In the genomic region with DNA sequence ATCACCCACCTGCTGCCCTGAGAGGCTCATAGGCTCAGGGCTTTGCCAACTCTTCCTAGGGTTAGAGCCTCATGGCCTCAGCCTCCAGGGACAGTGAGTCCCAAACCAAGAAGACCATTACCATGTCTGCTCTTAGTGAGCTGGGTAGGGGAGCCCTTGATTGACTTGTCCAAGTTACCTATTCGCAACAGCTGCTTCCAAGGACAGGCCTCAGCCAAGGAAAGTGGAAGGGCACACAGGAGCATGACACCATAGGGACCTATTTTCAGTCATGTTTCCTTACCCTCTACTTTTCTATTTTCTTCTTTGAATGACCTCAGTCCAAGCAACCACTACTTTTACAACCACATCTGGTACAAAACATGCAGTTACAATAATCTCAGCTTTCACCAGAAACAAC, we compare ENCODE assay signal across 25 cellular contexts.
DNase-seq lines count a peak whose midpoint lies in the region; ATAC-seq and TF ChIP-seq lines count a peak whose summit lies in the region.
"Had no signal": no experiment of that assay in that cellular context is flagged by ENCODE, and none has a peak within 500 bp of the region (broad histone marks: within the 10 kb centered on the region; RNA-seq: fewer than 3 reads in every experiment).

No MANE protein-coding gene starts in this region.

- H3K4me3 ChIP-seq in Loucy (ENCODE audit: low read length, poor library complexity, severe bottlenecking) (no peak overlapping the region), heart right ventricle (no peak overlapping the region)
- H3K4me3 ChIP-seq: BLaER1, GM23248, HAP-1, K562 had no signal

- no peaks in the 10 kb centered on the region for H3F3A ChIP-seq in Loucy (ENCODE audit: low read depth)

- peaks cover 23% of the 10 kb centered on the region for H3K4me1 ChIP-seq in Loucy (ENCODE audit: insufficient read depth, low read length, poor library complexity, severe bottlenecking)
- peaks cover 0 to 10% (median 0%) of the 10 kb centered on the region in 9 donors for H3K4me1 ChIP-seq in heart right ventricle
- H3K4me1 ChIP-seq: HAP-1 had no signal

- H3K9me2 ChIP-seq in Loucy (replicated peaks; ENCODE audit: low read depth, low read length) = no peaks in the 10 kb centered on the region
- H3K9me2 ChIP-seq: SK-N-SH had no signal

- WGBS in heart right ventricle, 2 donors = 97 to 100% methylated on average over 1 of the region's 1 CpG

- H3K27ac Mint-ChIP-seq in natural killer cell treated with Interleukin-12 subunit alpha and Interleukin-12 subunit beta and Interleukin-15 and Interleukin-18, amount 100 ng/mL, for 72 hours = peak overlapping the region; percentile 11 to 80
- H3K27ac Mint-ChIP-seq in natural killer cell = peak overlapping the region in 1 of 2 donors; percentile 25
- H3K27ac Mint-ChIP-seq in effector memory CD8-positive, alpha-beta T cell = peak overlapping the region; percentile 10 to 65
- peak overlapping the region; percentile 43 for H3K27ac Mint-ChIP-seq in stimulated activated effector memory CD8-positive, alpha-beta T cell treated with anti-CD3 and anti-CD28 coated beads, Interleukin-12 subunit alpha, Interleukin-12 subunit beta, amount 100 ng/mL, for 72 hours

- H3K4me3 Mint-ChIP-seq in natural killer cell treated with Interleukin-12 subunit alpha and Interleukin-12 subunit beta and Interleukin-15 and Interleukin-18, amount 100 ng/mL, for 72 hours = no peak overlapping the region
- H3K4me3 Mint-ChIP-seq in natural killer cell = no peak overlapping the region
- no peak overlapping the region for H3K4me3 Mint-ChIP-seq in effector memory CD8-positive, alpha-beta T cell
- H3K4me3 Mint-ChIP-seq in stimulated activated effector memory CD8-positive, alpha-beta T cell treated with anti-CD3 and anti-CD28 coated beads, Interleukin-12 subunit alpha, Interleukin-12 subunit beta, amount 100 ng/mL, for 72 hours = no peak overlapping the region

- intact Hi-C loops in natural killer cell (cut with micrococcal nuclease) (no loop called here), heart right ventricle (cut with DNase I) (no loop called here)

- H3K27me3 ChIP-seq in Loucy (ENCODE audit: insufficient read depth, low read length, poor library complexity, severe bottlenecking) = no peaks in the 10 kb centered on the region
- H3K27me3 ChIP-seq in heart right ventricle = no peaks in the 10 kb centered on the region
- H3K27me3 ChIP-seq: BLaER1 had no signal

- H3K27me3 Mint-ChIP-seq in natural killer cell treated with Interleukin-12 subunit alpha and Interleukin-12 subunit beta and Interleukin-15 and Interleukin-18, amount 100 ng/mL, for 72 hours = no peaks in the 10 kb centered on the region
- no peaks in the 10 kb centered on the region for H3K27me3 Mint-ChIP-seq in natural killer cell (ENCODE audit: low read depth in 2 of 2)
- no peaks in the 10 kb centered on the region for H3K27me3 Mint-ChIP-seq in effector memory CD8-positive, alpha-beta T cell

- no peaks in the 10 kb centered on the region for H3K79me2 ChIP-seq in Loucy (ENCODE audit: insufficient read depth, low read length)

- no peak overlapping the region for H3K4me2 ChIP-seq in Loucy (ENCODE audit: low read depth, low read length, poor library complexity, severe bottlenecking)
- H3K4me2 ChIP-seq: BLaER1, SK-N-SH had no signal

- TF ChIP-seq CTCF in natural killer cell (IDR thresholded peaks at IDR 0.05) (no peak), Loucy (conservative IDR thresholded peaks at IDR 0.05; ENCODE audit: low read length) (no peak), heart right ventricle (IDR thresholded peaks at IDR 0.05) (no peak)

- peaks cover 37 to 53% of the 10 kb centered on the region in 2 donors for H3K4me1 Mint-ChIP-seq in natural killer cell treated with Interleukin-12 subunit alpha and Interleukin-12 subunit beta and Interleukin-15 and Interleukin-18, amount 100 ng/mL, for 72 hours (ENCODE audit: low read depth in 2 of 2)
- peaks cover 40 to 44% of the 10 kb centered on the region in 2 donors for H3K4me1 Mint-ChIP-seq in natural killer cell
- peaks cover 29 to 31% of the 10 kb centered on the region in 2 donors for H3K4me1 Mint-ChIP-seq in effector memory CD8-positive, alpha-beta T cell (ENCODE audit: low read depth in 2 of 2)
- H3K4me1 Mint-ChIP-seq in stimulated activated effector memory CD8-positive, alpha-beta T cell treated with anti-CD3 and anti-CD28 coated beads, Interleukin-12 subunit alpha, Interleukin-12 subunit beta, amount 100 ng/mL, for 72 hours = peaks cover 49% of the 10 kb centered on the region

- no peak for DNase-seq in natural killer cell treated with Interleukin-12 subunit alpha and Interleukin-12 subunit beta and Interleukin-15 and Interleukin-18, amount 100 ng/mL, for 72 hours (ENCODE audit: low spot score)
- no peak for DNase-seq in natural killer cell
- DNase-seq in effector memory CD8-positive, alpha-beta T cell = no peak
- no peak for DNase-seq in stimulated activated effector memory CD8-positive, alpha-beta T cell treated with anti-CD3 and anti-CD28 coated beads, Interleukin-12 subunit alpha, Interleukin-12 subunit beta, amount 100 ng/mL, for 72 hours (ENCODE audit: low spot score in 2 of 2)
- no peak for DNase-seq in heart right ventricle
- no peak for DNase-seq in NCI-H82 treated with DMSO at 0.1 percent for 48 hours (lab: John Stamatoyannopoulos, UW; ENCODE audit: unreplicated experiment)
- no peak for DNase-seq in GOT3 (lab: John Stamatoyannopoulos, UW)
- DNase-seq: DMS53, GDM1, GM23248, NCI-H1092 treated with DMSO at 0.1 percent for 48 hours, NCI-H1436 treated with DMSO at 0.1 percent for 48 hours, NCI-H1930, NCI-H2227 treated with DMSO at 0.1 percent for 48 hours, NCI-H510A, NCI-H748 treated with DMSO at 0.1 percent for 48 hours, SIG-M5, SK-N-SH had no signal

- H2AFZ ChIP-seq in Loucy (ENCODE audit: low read length) = peak overlapping the region; percentile 19; the same call in 1 of the 2 replicates
- H2AFZ ChIP-seq: GM23248 had no signal

- no peaks in the 10 kb centered on the region for H4K20me1 ChIP-seq in Loucy (ENCODE audit: insufficient read depth, low read length, poor library complexity, severe bottlenecking)
- H4K20me1 ChIP-seq: BLaER1 had no signal

- H3K36me3 Mint-ChIP-seq in natural killer cell treated with Interleukin-12 subunit alpha and Interleukin-12 subunit beta and Interleukin-15 and Interleukin-18, amount 100 ng/mL, for 72 hours = peaks cover 14% of the 10 kb centered on the region
- H3K36me3 Mint-ChIP-seq in natural killer cell = no peaks in the 10 kb centered on the region
- H3K36me3 Mint-ChIP-seq in effector memory CD8-positive, alpha-beta T cell (ENCODE audit: insufficient read depth) = no peaks in the 10 kb centered on the region
- H3K36me3 Mint-ChIP-seq in stimulated activated effector memory CD8-positive, alpha-beta T cell treated with anti-CD3 and anti-CD28 coated beads, Interleukin-12 subunit alpha, Interleukin-12 subunit beta, amount 100 ng/mL, for 72 hours = no peaks in the 10 kb centered on the region

- no peak for ATAC-seq in natural killer cell treated with Interleukin-12 subunit alpha and Interleukin-12 subunit beta and Interleukin-15 and Interleukin-18, amount 100 ng/mL, for 72 hours
- no peak for ATAC-seq in natural killer cell
- ATAC-seq in effector memory CD8-positive, alpha-beta T cell (replicated peaks) = no peak
- no peak for ATAC-seq in stimulated activated effector memory CD8-positive, alpha-beta T cell treated with anti-CD3 and anti-CD28 coated beads, Interleukin-12 subunit alpha, Interleukin-12 subunit beta, amount 100 ng/mL, for 72 hours
- ATAC-seq in heart right ventricle = no peak
- ATAC-seq: HepG2, K562, Panc1 had no signal

- no peak overlapping the region for H3K27ac ChIP-seq in heart right ventricle
- H3K27ac ChIP-seq: BLaER1, GM23248, HL-60 had no signal

- H3K9me3 ChIP-seq in Loucy (ENCODE audit: insufficient read depth, low read depth, low read length) = no peaks in the 10 kb centered on the region
- H3K9me3 ChIP-seq in heart right ventricle = peaks cover 0 to 7% (median 0%) of the 10 kb centered on the region in 11 donors
- H3K9me3 ChIP-seq: BLaER1, HAP-1, SK-N-SH had no signal

- H3K9ac ChIP-seq in Loucy (ENCODE audit: low read depth, low read length, poor library complexity, severe bottlenecking) = no peak overlapping the region
- H3K9ac ChIP-seq: BLaER1, GM23248, SK-N-SH had no signal

- no peaks in the 10 kb centered on the region for H3K36me3 ChIP-seq in Loucy (ENCODE audit: insufficient read depth, low read length)
- H3K36me3 ChIP-seq in heart right ventricle = no peaks in the 10 kb centered on the region
- H3K36me3 ChIP-seq: BLaER1, HAP-1 had no signal

- H3K9me3 Mint-ChIP-seq in natural killer cell treated with Interleukin-12 subunit alpha and Interleukin-12 subunit beta and Interleukin-15 and Interleukin-18, amount 100 ng/mL, for 72 hours = peaks cover 3% of the 10 kb centered on the region
- peaks cover 0 to 4% of the 10 kb centered on the region in 2 donors for H3K9me3 Mint-ChIP-seq in natural killer cell
- peaks cover 0 to 2% of the 10 kb centered on the region in 2 donors for H3K9me3 Mint-ChIP-seq in effector memory CD8-positive, alpha-beta T cell
- peaks cover 5% of the 10 kb centered on the region for H3K9me3 Mint-ChIP-seq in stimulated activated effector memory CD8-positive, alpha-beta T cell treated with anti-CD3 and anti-CD28 coated beads, Interleukin-12 subunit alpha, Interleukin-12 subunit beta, amount 100 ng/mL, for 72 hours
